Comparison of ENCODE assay signal across 18 cellular contexts in the genomic region with DNA sequence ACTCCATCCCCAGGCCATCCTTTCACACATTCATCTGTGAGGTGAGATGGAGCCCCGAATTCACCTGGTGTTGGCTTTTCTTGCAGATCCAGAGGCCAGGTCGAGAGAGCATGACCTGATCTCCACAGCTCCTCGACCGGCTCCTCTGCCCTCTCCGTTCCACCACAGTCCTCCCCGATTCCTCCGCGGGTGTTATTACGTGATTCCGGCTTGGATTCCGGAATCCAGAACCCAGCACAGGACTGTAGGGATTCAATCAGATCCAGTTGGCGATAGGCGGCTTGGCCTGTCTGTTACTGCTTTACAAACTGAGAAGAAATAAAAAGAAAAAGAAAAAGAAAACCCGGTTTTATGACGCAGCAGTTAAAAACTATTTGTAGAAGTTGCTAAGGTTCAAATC.
A peak's percentile ranks its signal among the peaks of the same experiment; 100 is the strongest.
DNase-seq lines count a peak whose midpoint lies in the region; ATAC-seq and TF ChIP-seq lines count a peak whose summit lies in the region.
"Had no signal": no experiment of that assay in that cellular context is flagged by ENCODE, and none has a peak within 500 bp of the region (broad histone marks: within the 10 kb centered on the region; RNA-seq: fewer than 3 reads in every experiment).

No MANE protein-coding gene starts in this region.

- H3K36me3 ChIP-seq in esophagus muscularis mucosa (no peaks in the 10 kb centered on the region), prostate gland (no peaks in the 10 kb centered on the region), vagina (no peaks in the 10 kb centered on the region)

- intact Hi-C loops in esophagus muscularis mucosa (cut with DNase I) (no loop called here), prostate gland (cut with DNase I) (no loop called here), vagina (cut with DNase I) (no loop called here)

- 49% methylated on average over 15 of the region's 15 CpGs for WGBS in esophagus muscularis mucosa
- 27% methylated on average over 15 of the region's 15 CpGs for WGBS in prostate gland

- TF ChIP-seq CTCF in VCaP (conservative IDR thresholded peaks at IDR 0.05) = no peak
- TF ChIP-seq CTCF in esophagus muscularis mucosa (IDR thresholded peaks at IDR 0.05) = no peak
- no peak for TF ChIP-seq CTCF in prostate gland (IDR thresholded peaks at IDR 0.05)
- TF ChIP-seq CTCF in vagina (IDR thresholded peaks at IDR 0.05) = no peak

- TF ChIP-seq EP300 in esophagus muscularis mucosa (IDR thresholded peaks at IDR 0.05) = no peak

- no peaks in the 10 kb centered on the region for H3K27me3 ChIP-seq in esophagus muscularis mucosa
- H3K27me3 ChIP-seq in prostate gland (replicated peaks; ENCODE audit: insufficient read depth) = no peaks in the 10 kb centered on the region
- H3K27me3 ChIP-seq in vagina = no peaks in the 10 kb centered on the region

- H3K4me1 ChIP-seq in esophagus muscularis mucosa (peaks cover 17 to 27% (median 24%) of the 10 kb centered on the region in 4 donors), prostate gland (replicated peaks) (peaks cover 11% of the 10 kb centered on the region), vagina (no peaks in the 10 kb centered on the region)

- no peaks in the 10 kb centered on the region for H3K9me3 ChIP-seq in esophagus muscularis mucosa
- H3K9me3 ChIP-seq in prostate gland = no peaks in the 10 kb centered on the region
- H3K9me3 ChIP-seq in vagina = no peaks in the 10 kb centered on the region

- H3K27ac ChIP-seq in VCaP (peak overlapping the region; percentile 98), esophagus muscularis mucosa (replicated peaks in 1 of 4) (peak overlapping the region; percentile 61 to 75 (median 67)), prostate gland (peak overlapping the region; percentile 67 to 73), vagina (peak overlapping the region; percentile 47)
- H3K27ac ChIP-seq: KMS-11 had no signal

- H3K4me3 ChIP-seq in esophagus muscularis mucosa = peak overlapping the region in 2 of 4 donors; percentile 4 to 12
- no peak overlapping the region for H3K4me3 ChIP-seq in prostate gland
- H3K4me3 ChIP-seq in vagina = no peak overlapping the region

- DNase-seq in esophagus muscularis mucosa (ENCODE audit: extremely low spot score) (no peak), prostate gland (ENCODE audit: low spot score) (peak; percentile 24), vagina (ENCODE audit: extremely low spot score in 2 of 2) (no peak), GF-D8 (lab: John Stamatoyannopoulos, UW) (no peak)
- DNase-seq: activated CD4-positive, CD25-positive, alpha-beta regulatory T cell treated with anti-CD3 and anti-CD28 coated beads, Interleukin-2, amount 50 U/mL, for 72 hours; activated CD8-positive, alpha-beta T cell treated with anti-CD3 and anti-CD28 coated beads, Interleukin-2, amount 10 ng/mL, durations not matched to agents 7 days and 5 days; CD8-positive, alpha-beta T cell; erythroblast; GDM1; HFFc6; kidney; MV-4-11; right cardiac atrium; SHP77 had no signal

- TF ChIP-seq POLR2A in esophagus muscularis mucosa (IDR thresholded peaks at IDR 0.05; ENCODE audit: low read depth) = no peak
- TF ChIP-seq POLR2A in prostate gland (IDR thresholded peaks at IDR 0.05) = no peak
- TF ChIP-seq POLR2A in vagina (IDR thresholded peaks at IDR 0.05) = no peak

- ATAC-seq in HG03139 (IDR thresholded peaks at IDR 0.05; ENCODE audit: unreplicated experiment) (no peak), GM18511 (IDR thresholded peaks at IDR 0.05; ENCODE audit: unreplicated experiment) (no peak)
- ATAC-seq: activated CD8-positive, alpha-beta T cell treated with anti-CD3 and anti-CD28 coated beads, Interleukin-2, amount 10 ng/mL, durations not matched to agents 7 days and 5 days; CD8-positive, alpha-beta T cell; right cardiac atrium had no signal

Comparison
In these comparisons a context has a peak if more than half of its experiments do, and no peak if none do; other contexts are left out.
1. H3K27ac ChIP-seq: peak in every context shown above with its lines; median percentile 98 in VCaP; 70 in prostate gland; 67 in esophagus muscularis mucosa; 47 in vagina.